In the genomic region with DNA sequence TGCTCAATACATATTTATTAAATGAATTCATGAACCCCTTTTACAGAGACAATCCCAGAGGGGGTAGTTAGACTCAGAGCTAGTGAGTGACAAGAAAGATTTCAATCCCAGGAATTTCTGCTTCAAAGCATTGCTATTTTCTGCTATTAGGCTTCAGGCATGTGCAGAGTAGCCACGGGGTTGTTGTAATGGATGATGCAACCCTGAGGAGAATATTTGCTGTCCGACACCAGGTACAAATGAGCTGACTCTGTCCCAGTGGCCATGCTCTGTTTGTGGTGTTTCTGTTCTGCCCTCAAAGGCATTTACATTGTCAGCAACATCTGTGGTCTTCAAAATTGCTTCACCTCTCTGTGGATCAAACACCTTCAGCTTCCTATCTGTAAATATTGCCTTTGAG, we compare ENCODE assay signal across 2 cellular contexts.
A peak's percentile ranks its signal among the peaks of the same experiment; 100 is the strongest.
TF ChIP-seq lines count a peak whose summit lies in the region.

No MANE protein-coding gene starts in this region.

TF ChIP-seq in HEK293, 187 proteins besides CTCF, POLR2A, EP300 and RAD21 (continued from another document):
- TF ChIP-seq, protein P1, sequence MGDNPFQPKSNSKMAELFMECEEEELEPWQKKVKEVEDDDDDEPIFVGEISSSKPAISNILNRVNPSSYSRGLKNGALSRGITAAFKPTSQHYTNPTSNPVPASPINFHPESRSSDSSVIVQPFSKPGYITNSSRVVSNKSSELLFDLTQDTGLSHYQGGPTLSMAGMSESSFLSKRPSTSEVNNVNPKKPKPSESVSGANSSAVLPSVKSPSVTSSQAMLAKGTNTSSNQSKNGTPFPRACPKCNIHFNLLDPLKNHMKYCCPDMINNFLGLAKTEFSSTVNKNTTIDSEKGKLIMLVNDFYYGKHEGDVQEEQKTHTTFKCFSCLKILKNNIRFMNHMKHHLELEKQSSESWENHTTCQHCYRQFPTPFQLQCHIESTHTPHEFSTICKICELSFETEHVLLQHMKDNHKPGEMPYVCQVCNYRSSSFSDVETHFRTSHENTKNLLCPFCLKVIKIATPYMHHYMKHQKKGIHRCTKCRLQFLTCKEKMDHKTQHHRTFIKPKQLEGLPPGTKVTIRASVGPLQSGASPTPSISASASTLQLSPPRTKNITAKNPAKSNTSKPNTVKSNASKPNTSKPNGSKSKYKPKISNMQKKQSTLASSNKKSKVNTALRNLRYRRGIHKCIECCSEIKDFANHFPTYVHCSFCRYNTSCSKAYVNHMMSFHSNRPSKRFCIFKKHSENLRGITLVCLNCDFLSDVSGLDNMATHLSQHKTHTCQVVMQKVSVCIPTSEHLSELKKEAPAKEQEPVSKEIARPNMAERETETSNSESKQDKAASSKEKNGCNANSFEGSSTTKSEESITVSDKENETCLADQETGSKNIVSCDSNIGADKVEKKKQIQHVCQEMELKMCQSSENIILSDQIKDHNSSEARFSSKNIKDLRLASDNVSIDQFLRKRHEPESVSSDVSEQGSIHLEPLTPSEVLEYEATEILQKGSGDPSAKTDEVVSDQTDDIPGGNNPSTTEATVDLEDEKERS (tag by site-specific recombination; IDR thresholded peaks at IDR 0.05) = no peak
- TF ChIP-seq SETDB1 (IDR thresholded peaks at IDR 0.05; ENCODE audit: insufficient read length, low read length) = peak; percentile 63
- TF ChIP-seq, protein P2, sequence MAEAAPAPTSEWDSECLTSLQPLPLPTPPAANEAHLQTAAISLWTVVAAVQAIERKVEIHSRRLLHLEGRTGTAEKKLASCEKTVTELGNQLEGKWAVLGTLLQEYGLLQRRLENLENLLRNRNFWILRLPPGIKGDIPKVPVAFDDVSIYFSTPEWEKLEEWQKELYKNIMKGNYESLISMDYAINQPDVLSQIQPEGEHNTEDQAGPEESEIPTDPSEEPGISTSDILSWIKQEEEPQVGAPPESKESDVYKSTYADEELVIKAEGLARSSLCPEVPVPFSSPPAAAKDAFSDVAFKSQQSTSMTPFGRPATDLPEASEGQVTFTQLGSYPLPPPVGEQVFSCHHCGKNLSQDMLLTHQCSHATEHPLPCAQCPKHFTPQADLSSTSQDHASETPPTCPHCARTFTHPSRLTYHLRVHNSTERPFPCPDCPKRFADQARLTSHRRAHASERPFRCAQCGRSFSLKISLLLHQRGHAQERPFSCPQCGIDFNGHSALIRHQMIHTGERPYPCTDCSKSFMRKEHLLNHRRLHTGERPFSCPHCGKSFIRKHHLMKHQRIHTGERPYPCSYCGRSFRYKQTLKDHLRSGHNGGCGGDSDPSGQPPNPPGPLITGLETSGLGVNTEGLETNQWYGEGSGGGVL (tag by site-specific recombination; IDR thresholded peaks at IDR 0.05) = no peak

TF ChIP-seq in HepG2, 621 proteins besides CTCF, POLR2A, EP300 and RAD21:
- TF ChIP-seq, protein P3, sequence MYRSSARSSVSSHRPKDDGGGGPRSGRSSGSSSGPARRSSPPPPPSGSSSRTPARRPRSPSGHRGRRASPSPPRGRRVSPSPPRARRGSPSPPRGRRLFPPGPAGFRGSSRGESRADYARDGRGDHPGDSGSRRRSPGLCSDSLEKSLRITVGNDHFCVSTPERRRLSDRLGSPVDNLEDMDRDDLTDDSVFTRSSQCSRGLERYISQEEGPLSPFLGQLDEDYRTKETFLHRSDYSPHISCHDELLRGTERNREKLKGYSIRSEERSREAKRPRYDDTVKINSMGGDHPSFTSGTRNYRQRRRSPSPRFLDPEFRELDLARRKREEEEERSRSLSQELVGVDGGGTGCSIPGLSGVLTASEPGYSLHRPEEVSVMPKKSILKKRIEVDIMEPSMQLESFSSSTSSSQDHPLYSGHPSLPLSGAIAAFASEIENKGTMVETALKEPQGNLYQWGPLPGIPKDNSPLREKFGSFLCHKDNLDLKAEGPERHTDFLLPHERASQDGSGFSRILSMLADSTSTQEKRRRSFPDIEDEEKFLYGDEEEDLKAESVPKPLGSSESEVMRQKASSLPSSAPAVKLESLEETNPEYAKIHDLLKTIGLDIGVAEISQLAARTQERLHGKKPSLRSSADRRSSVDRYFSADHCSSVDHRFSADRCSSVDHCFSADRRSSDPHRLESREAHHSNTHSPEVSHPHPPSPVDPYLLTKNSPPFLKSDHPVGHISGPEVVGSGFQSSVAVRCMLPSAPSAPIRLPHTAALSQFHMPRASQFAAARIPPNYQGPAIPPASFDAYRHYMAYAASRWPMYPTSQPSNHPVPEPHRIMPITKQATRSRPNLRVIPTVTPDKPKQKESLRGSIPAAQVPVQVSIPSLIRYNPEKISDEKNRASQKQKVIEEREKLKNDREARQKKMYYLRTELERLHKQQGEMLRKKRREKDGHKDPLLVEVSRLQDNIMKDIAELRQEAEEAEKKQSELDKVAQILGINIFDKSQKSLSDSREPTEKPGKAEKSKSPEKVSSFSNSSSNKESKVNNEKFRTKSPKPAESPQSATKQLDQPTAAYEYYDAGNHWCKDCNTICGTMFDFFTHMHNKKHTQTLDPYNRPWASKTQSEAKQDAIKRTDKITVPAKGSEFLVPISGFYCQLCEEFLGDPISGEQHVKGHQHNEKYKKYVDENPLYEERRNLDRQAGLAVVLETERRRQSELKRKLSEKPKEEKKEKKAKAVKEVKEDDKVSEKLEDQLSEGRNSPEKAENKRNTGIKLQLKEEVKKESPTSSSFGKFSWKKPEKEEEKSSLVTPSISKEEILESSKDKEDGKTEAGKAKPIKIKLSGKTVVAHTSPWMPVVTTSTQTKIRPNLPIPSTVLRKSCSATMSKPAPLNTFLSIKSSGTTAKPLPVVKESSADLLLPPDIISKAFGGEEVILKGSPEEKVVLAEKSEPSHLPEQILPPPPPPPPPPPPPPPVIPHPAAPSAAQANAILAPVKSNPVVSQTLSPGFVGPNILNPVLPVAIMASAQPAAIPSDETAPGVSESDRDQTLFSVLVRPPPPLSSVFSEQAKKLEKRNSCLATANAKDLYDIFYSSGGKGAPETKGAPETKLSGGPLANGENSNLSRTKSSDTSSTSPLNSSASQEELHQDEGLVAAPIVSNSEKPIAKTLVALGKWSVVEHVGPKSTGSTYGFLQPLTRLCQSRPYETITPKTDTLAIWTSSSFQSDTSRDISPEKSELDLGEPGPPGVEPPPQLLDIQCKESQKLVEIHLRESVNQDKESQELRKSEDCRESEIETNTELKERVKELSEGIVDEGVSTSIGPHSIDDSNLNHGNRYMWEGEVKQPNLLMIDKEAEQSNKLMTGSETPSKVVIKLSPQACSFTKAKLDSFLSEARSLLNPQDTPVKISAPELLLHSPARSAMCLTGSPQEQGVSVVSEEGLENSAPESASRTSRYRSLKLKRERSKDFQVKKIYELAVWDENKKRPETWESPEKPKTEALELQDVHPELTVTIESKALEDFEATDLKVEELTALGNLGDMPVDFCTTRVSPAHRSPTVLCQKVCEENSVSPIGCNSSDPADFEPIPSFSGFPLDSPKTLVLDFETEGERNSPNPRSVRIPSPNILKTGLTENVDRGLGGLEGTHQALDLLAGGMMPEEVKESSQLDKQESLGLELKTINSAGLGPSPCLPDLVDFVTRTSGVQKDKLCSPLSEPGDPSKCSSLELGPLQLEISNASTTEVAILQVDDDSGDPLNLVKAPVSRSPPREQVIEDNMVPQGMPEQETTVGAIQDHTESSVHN (CRISPR knock-in tag; IDR thresholded peaks at IDR 0.05) = no peak
- TF ChIP-seq ZNF883 (CRISPR knock-in tag; IDR thresholded peaks at IDR 0.05; ENCODE audit: not compliant biosample characterization) (no peak), CEBPB (IDR thresholded peaks at IDR 0.05; ENCODE audit: borderline replicate concordance, low read depth, low read length) (peak; percentile 31; the same call in 1 of the 2 replicates)
- TF ChIP-seq, protein P4, sequence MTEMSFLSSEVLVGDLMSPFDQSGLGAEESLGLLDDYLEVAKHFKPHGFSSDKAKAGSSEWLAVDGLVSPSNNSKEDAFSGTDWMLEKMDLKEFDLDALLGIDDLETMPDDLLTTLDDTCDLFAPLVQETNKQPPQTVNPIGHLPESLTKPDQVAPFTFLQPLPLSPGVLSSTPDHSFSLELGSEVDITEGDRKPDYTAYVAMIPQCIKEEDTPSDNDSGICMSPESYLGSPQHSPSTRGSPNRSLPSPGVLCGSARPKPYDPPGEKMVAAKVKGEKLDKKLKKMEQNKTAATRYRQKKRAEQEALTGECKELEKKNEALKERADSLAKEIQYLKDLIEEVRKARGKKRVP (CRISPR knock-in tag; IDR thresholded peaks at IDR 0.05) = peak in 1 of 2 experiments; percentile 60; a peak in 2 of 4 replicates
